ENCODE assay signal across 7 cellular contexts in genomic region chr1:109090415-109091195, GRCh38.
DNase-seq lines count a peak whose midpoint lies in the region; ATAC-seq and TF ChIP-seq lines count a peak whose summit lies in the region.

TMEM167B (plus strand) TSS chr1:109090764; CDS start chr1:109090873, 109 bp downstream.

- no peak for TF ChIP-seq CTCF in retinal pigment epithelial cell (conservative IDR thresholded peaks at IDR 0.05; ENCODE audit: low read depth, low read length)

- ATAC-seq in GM18517 (IDR thresholded peaks at IDR 0.05; ENCODE audit: unreplicated experiment): peak; percentile 84
- peak; percentile 92 for ATAC-seq in HG03039 (IDR thresholded peaks at IDR 0.05; ENCODE audit: unreplicated experiment)

- peak within 1 kb of the TSS; percentile 93 for H3K4me3 ChIP-seq in retinal pigment epithelial cell (ENCODE audit: low read length)

- DNase-seq in NCI-H2081 treated with DMSO at 0.1 percent for 48 hours (lab: John Stamatoyannopoulos, UW) (peak; percentile 54), T1000 (lab: John Stamatoyannopoulos, UW) (peak; percentile 80), astrocyte of the hippocampus (ENCODE audit: low read depth, low spot score) (peak; percentile 96), hippocampal formation (lab: John Stamatoyannopoulos, UW) (peak; percentile 90 to 95), retinal pigment epithelial cell (ENCODE audit: low read depth) (peak; percentile 88)

Comparison
In these comparisons a context has a peak if more than half of its experiments do, and no peak if none do; other contexts are left out.
1. Peak in every context shown above with its lines: DNase-seq, ATAC-seq and H3K4me3 ChIP-seq.